ENCODE assay signal across 29 cellular contexts in the genomic region with DNA sequence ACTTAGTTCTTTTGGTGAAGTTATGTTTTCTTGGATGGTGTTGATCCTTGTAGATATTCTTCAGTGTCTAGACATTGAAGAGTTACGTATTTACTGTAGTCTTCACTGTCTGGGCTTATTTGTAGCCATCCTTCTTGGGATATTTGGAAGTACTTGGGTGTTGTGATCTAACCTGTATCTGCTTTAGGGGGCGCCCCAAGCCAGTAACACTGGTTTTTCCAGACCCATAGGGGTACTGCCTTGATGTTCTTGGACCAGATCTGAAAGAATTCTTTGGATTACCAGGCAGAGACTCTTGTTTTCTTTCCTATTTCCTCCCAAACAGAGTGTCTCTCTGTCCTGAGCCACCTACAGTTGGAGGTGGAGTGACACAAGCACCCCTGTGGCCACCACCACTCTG.
"Had no signal": no experiment of that assay in that cellular context is flagged by ENCODE, and none has a peak within 500 bp of the region (broad histone marks: within the 10 kb centered on the region; RNA-seq: fewer than 3 reads in every experiment).

No MANE protein-coding gene starts in this region.

- H3K36me3 ChIP-seq: ascending aorta, breast epithelium, cardiac muscle cell, colonic mucosa had no signal

- H3K27me3 Mint-ChIP-seq: activated CD4-positive, alpha-beta memory T cell treated with anti-CD3 and anti-CD28 coated beads, Interleukin-2, amount 10 ng/mL, durations not matched to agents 7 days and 5 days; activated CD4-positive, alpha-beta T cell treated with anti-CD3 and anti-CD28 coated beads, Interleukin-2, amount 10 ng/mL, durations not matched to agents 7 days and 5 days; activated naive CD4-positive, alpha-beta T cell treated with anti-CD3 and anti-CD28 coated beads, Interleukin-2, amount 10 ng/mL, durations not matched to agents 7 days and 5 days; activated naive CD8-positive, alpha-beta T cell treated with anti-CD3 and anti-CD28 coated beads, Interleukin-2, amount 10 ng/mL, durations not matched to agents 7 days and 5 days; activated T-cell treated with anti-CD3 and anti-CD28 coated beads, Interleukin-2, amount 50 U/mL, for 24 hours; brain; T-helper 17 cell had no signal

- H3K36me3 Mint-ChIP-seq: activated naive CD4-positive, alpha-beta T cell treated with anti-CD3 and anti-CD28 coated beads, Interleukin-2, amount 10 ng/mL, durations not matched to agents 7 days and 5 days; activated naive CD8-positive, alpha-beta T cell treated with anti-CD3 and anti-CD28 coated beads, Interleukin-2, amount 10 ng/mL, durations not matched to agents 7 days and 5 days; brain had no signal

- H3K9me3 ChIP-seq: colonic mucosa had no signal

- H3K4me3 ChIP-seq: ascending aorta, breast epithelium, cardiac muscle cell, colonic mucosa had no signal

- H3K4me1 ChIP-seq: ascending aorta, breast epithelium, colonic mucosa had no signal

- ATAC-seq: activated naive CD4-positive, alpha-beta T cell treated with anti-CD3 and anti-CD28 coated beads, Interleukin-2, amount 50 U/mL, for 72 hours; activated T-cell treated with anti-CD3 and anti-CD28 coated beads, Interleukin-2, amount 50 U/mL, for 72 hours; esophagus mucosa; T-helper 17 cell had no signal

- H3K4me1 Mint-ChIP-seq: activated CD4-positive, alpha-beta memory T cell treated with anti-CD3 and anti-CD28 coated beads, Interleukin-2, amount 10 ng/mL, durations not matched to agents 7 days and 5 days; activated CD4-positive, alpha-beta T cell treated with anti-CD3 and anti-CD28 coated beads, Interleukin-2, amount 10 ng/mL, durations not matched to agents 7 days and 5 days; activated naive CD4-positive, alpha-beta T cell treated with anti-CD3 and anti-CD28 coated beads, Interleukin-2, amount 10 ng/mL, durations not matched to agents 7 days and 5 days; activated naive CD8-positive, alpha-beta T cell treated with anti-CD3 and anti-CD28 coated beads, Interleukin-2, amount 10 ng/mL, durations not matched to agents 7 days and 5 days; brain; T-helper 17 cell had no signal

- DNase-seq: activated CD4-positive, alpha-beta memory T cell treated with anti-CD3 and anti-CD28 coated beads, Interleukin-2, amount 10 ng/mL, durations not matched to agents 7 days and 5 days; activated CD4-positive, alpha-beta T cell treated with anti-CD3 and anti-CD28 coated beads for 1 hour; activated CD4-positive, alpha-beta T cell treated with anti-CD3 and anti-CD28 coated beads for 4 hours; activated CD4-positive, alpha-beta T cell treated with anti-CD3 and anti-CD28 coated beads, Interleukin-2, amount 10 ng/mL, durations not matched to agents 7 days and 5 days; activated CD4-positive, alpha-beta T cell treated with anti-CD3 and anti-CD28 coated beads, Interleukin-2, amount 50 U/mL, for 4 hours; activated CD8-positive, alpha-beta memory T cell treated with anti-CD3 and anti-CD28 coated beads, Interleukin-2, amount 50 U/mL, for 48 hours; activated gamma-delta T cell; activated naive CD4-positive, alpha-beta T cell; activated naive CD4-positive, alpha-beta T cell treated with anti-CD3 and anti-CD28 coated beads, Interleukin-2, amount 10 ng/mL, durations not matched to agents 7 days and 5 days; activated naive CD8-positive, alpha-beta T cell treated with anti-CD3 and anti-CD28 coated beads, Interleukin-2, amount 10 ng/mL, durations not matched to agents 7 days and 5 days; activated T-cell treated with anti-CD3 and anti-CD28 coated beads for 4 hours; activated T-cell treated with anti-CD3 and anti-CD28 coated beads, Interleukin-2, amount 50 U/mL, for 24 hours; activated T-cell treated with anti-CD3 and anti-CD28 coated beads, Interleukin-2, amount 50 U/mL, for 72 hours; central memory CD4-positive, alpha-beta T cell; cerebellar nuclear complex; colonic mucosa; effector CD8-positive, alpha-beta T cell; foreskin fibroblast; head of caudate nucleus; T-helper 1 cell; T-helper 17 cell; T1000 had no signal

- H3K4me3 Mint-ChIP-seq: activated CD4-positive, alpha-beta memory T cell treated with anti-CD3 and anti-CD28 coated beads, Interleukin-2, amount 10 ng/mL, durations not matched to agents 7 days and 5 days; activated CD4-positive, alpha-beta T cell treated with anti-CD3 and anti-CD28 coated beads, Interleukin-2, amount 10 ng/mL, durations not matched to agents 7 days and 5 days; activated naive CD4-positive, alpha-beta T cell treated with anti-CD3 and anti-CD28 coated beads, Interleukin-2, amount 10 ng/mL, durations not matched to agents 7 days and 5 days; activated naive CD8-positive, alpha-beta T cell treated with anti-CD3 and anti-CD28 coated beads, Interleukin-2, amount 10 ng/mL, durations not matched to agents 7 days and 5 days; activated T-cell treated with anti-CD3 and anti-CD28 coated beads, Interleukin-2, amount 50 U/mL, for 24 hours; activated T-cell treated with anti-CD3 and anti-CD28 coated beads, Interleukin-2, amount 50 U/mL, for 72 hours; brain; T-helper 17 cell; T-helper 2 cell treated with Interferon-gamma antibody and Interleukin-4, amounts not matched to agents 5 μg/mL and 100 μg/mL, for 36 hours had no signal

- H3K27ac ChIP-seq: ascending aorta, breast epithelium, cardiac muscle cell, colonic mucosa had no signal

- H3K27ac Mint-ChIP-seq: activated CD4-positive, alpha-beta memory T cell treated with anti-CD3 and anti-CD28 coated beads, Interleukin-2, amount 10 ng/mL, durations not matched to agents 7 days and 5 days; activated CD4-positive, alpha-beta T cell treated with anti-CD3 and anti-CD28 coated beads, Interleukin-2, amount 10 ng/mL, durations not matched to agents 7 days and 5 days; activated naive CD4-positive, alpha-beta T cell treated with anti-CD3 and anti-CD28 coated beads, Interleukin-2, amount 10 ng/mL, durations not matched to agents 7 days and 5 days; activated naive CD4-positive, alpha-beta T cell treated with anti-CD3 and anti-CD28 coated beads, Interleukin-2, amount 50 U/mL, for 72 hours; activated naive CD8-positive, alpha-beta T cell treated with anti-CD3 and anti-CD28 coated beads, Interleukin-2, amount 10 ng/mL, durations not matched to agents 7 days and 5 days; activated T-cell treated with anti-CD3 and anti-CD28 coated beads, Interleukin-2, amount 50 U/mL, for 24 hours; activated T-cell treated with anti-CD3 and anti-CD28 coated beads, Interleukin-2, amount 50 U/mL, for 72 hours; brain; T-helper 17 cell; T-helper 2 cell treated with Interferon-gamma antibody and Interleukin-4, amounts not matched to agents 5 μg/mL and 100 μg/mL, for 36 hours had no signal

- H3K27me3 ChIP-seq: ascending aorta, breast epithelium, cardiac muscle cell, colonic mucosa had no signal
